In the genomic region with DNA sequence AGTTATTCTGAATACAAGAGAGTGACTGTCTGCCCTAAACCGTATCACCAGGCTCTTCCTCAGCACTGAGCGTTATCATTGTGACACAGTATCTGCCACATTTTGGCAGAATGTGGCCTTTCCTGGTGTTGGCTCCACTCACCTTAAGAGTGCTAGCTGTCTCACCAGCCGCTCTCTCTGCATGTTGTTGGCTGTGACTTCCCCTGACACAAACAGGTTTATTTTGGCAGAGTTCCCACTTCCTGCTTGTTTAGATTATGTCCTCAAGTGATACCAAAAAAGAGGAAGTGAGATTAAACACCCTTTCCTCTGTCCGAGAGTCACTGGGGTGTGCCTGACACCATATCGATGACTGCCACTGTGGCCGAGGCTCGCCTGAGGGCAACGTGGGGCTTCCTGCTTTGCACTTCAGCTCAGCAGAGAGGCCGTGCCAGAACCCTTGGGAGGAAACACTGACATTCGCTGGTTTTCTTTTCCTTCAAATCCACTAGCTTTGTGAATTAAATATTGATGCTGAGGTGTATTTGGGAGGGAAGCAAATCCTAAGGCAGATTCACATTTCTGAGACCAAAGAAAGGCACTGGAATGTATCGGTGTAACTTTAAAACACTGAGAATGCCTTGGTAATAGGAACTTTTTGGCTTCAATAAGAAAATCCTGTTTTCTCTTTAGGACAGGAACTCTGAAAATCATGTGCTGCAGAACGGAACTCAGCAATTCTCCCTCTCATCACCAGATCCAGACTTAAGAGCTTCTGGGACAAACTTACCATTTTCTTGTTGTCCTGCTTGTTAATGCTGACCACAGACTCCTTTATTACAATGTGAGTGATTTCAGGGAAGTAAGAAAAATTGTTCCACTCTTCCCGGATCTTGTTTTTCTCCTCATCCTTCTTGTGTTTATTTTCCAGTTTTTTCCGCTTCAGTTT, we compare ENCODE assay signal across 9 cellular contexts.
A peak's percentile ranks its signal among the peaks of the same experiment; 100 is the strongest.
DNase-seq lines count a peak whose midpoint lies in the region; ATAC-seq, FAIRE-seq and TF ChIP-seq lines count a peak whose summit lies in the region.
"Had no signal": no experiment of that assay in that cellular context is flagged by ENCODE, and none has a peak within 500 bp of the region (broad histone marks: within the 10 kb centered on the region; RNA-seq: fewer than 3 reads in every experiment).

No MANE protein-coding gene starts in this region.

- peaks cover 0 to 39% (median 5%) of the 10 kb centered on the region in 3 donors for H3K36me3 ChIP-seq in pancreas
- H3K36me3 ChIP-seq in Caco-2 (ENCODE audit: control insufficient read depth, insufficient read depth, low read length) = no peaks in the 10 kb centered on the region; the same call in 1 of the 2 replicates

- peaks cover 0 to 4% (median 0%) of the 10 kb centered on the region in 3 donors for H3K4me1 ChIP-seq in pancreas
- H3K4me1 ChIP-seq in Caco-2 = no peaks in the 10 kb centered on the region

- ATAC-seq in CD4-positive, alpha-beta T cell (ENCODE audit: poor library complexity) = peak; percentile 76
- ATAC-seq in GM19452 (IDR thresholded peaks at IDR 0.05; ENCODE audit: unreplicated experiment) = peak; percentile 100
- ATAC-seq in HG03460 (IDR thresholded peaks at IDR 0.05; ENCODE audit: unreplicated experiment) = peak; percentile 100
- ATAC-seq in pancreas = peak in 3 of 4 donors; percentile 77 to 82 (median 78)

- H3K27ac ChIP-seq in CD4-positive, alpha-beta T cell (ENCODE audit: low read depth, low read length) = no peak overlapping the region
- peak overlapping the region in 2 of 4 donors; percentile 36 to 51 for H3K27ac ChIP-seq in pancreas

- peak overlapping the region; percentile 0 for H3K4me3 Mint-ChIP-seq in CD4-positive, alpha-beta T cell
- H3K4me3 Mint-ChIP-seq in Caco-2 (ENCODE audit: unreplicated experiment) = no peak overlapping the region
- H3K4me3 Mint-ChIP-seq: brain had no signal

- no peaks in the 10 kb centered on the region for H3K27me3 ChIP-seq in CD4-positive, alpha-beta T cell (ENCODE audit: control insufficient read depth, insufficient read depth, low read length)
- H3K27me3 ChIP-seq in pancreas = no peaks in the 10 kb centered on the region
- no peaks in the 10 kb centered on the region for H3K27me3 ChIP-seq in Caco-2 (replicated peaks; ENCODE audit: control insufficient read depth, insufficient read depth, low read length)

- no peaks in the 10 kb centered on the region for H3K9me3 ChIP-seq in CD4-positive, alpha-beta T cell (ENCODE audit: control insufficient read depth, low read length)
- H3K9me3 ChIP-seq in pancreas (no peaks in the 10 kb centered on the region), Caco-2 (no peaks in the 10 kb centered on the region)

- H3K27ac Mint-ChIP-seq in CD4-positive, alpha-beta T cell = peak overlapping the region; percentile 68
- no peak overlapping the region for H3K27ac Mint-ChIP-seq in Caco-2 (ENCODE audit: unreplicated experiment)

- no peak overlapping the region for H3K4me3 ChIP-seq in pancreas
- H3K4me3 ChIP-seq in Caco-2 (ENCODE audit: low read depth, low read length) = no peak overlapping the region

- peaks cover 96% of the 10 kb centered on the region for H3K36me3 Mint-ChIP-seq in CD4-positive, alpha-beta T cell (ENCODE audit: low read depth)
- H3K36me3 Mint-ChIP-seq in Caco-2 (ENCODE audit: insufficient read depth, unreplicated experiment) = peaks cover 14% of the 10 kb centered on the region

- FAIRE-seq in pancreas (lab: Jason Lieb, UNC) = no peak

- intact Hi-C loops in CD4-positive, alpha-beta T cell (cut with DNase I, micrococcal nuclease) = loop anchor here in 1 of 2 experiments (5.0 kb wide), 1 partner anchor 213 kb away; no protein-coding TSS in a partner anchor
- intact Hi-C loops in pancreas (cut with DNase I) (no loop called here), Caco-2 (cut with micrococcal nuclease; ENCODE audit: unreplicated experiment) (no loop called here)

- H3K27me3 Mint-ChIP-seq in CD4-positive, alpha-beta T cell = no peaks in the 10 kb centered on the region
- no peaks in the 10 kb centered on the region for H3K27me3 Mint-ChIP-seq in Caco-2 (ENCODE audit: insufficient read depth, unreplicated experiment)

- DNase-seq in CD4-positive, alpha-beta T cell = peak in 9 of 10 experiments; percentile 11 to 41 (median 27)
- DNase-seq in T-helper 22 cell (ENCODE audit: low read depth) (peak; percentile 12), dermis blood vessel endothelial cell (peak; percentile 88), pancreas (peak in 2 of 6 donors; percentile 41 to 59), NCI-H1436 treated with DMSO at 0.1 percent for 48 hours (lab: John Stamatoyannopoulos, UW) (no peak), Caco-2 (no peak)

- no TSS peak for BruUV-seq in Caco-2 (replicated peaks; lab: Mats Ljungman, UMichigan)

- no peak for TF ChIP-seq CTCF in CD4-positive, alpha-beta T cell (IDR thresholded peaks at IDR 0.05)
- TF ChIP-seq CTCF in pancreas (IDR thresholded peaks at IDR 0.05) (no peak), Caco-2 (IDR thresholded peaks at IDR 0.05; ENCODE audit: insufficient read depth in 1 of 2, low read depth in 1 of 2, low read length in 1 of 2, severe bottlenecking in 1 of 2, unreplicated experiment in 1 of 2) (no peak)

- H3K4me1 Mint-ChIP-seq in CD4-positive, alpha-beta T cell (ENCODE audit: low read depth) = peaks cover 56% of the 10 kb centered on the region
- H3K4me1 Mint-ChIP-seq in Caco-2 (ENCODE audit: low read depth, unreplicated experiment) = peaks cover 7% of the 10 kb centered on the region
- H3K4me1 Mint-ChIP-seq: brain had no signal

- H3K9me3 Mint-ChIP-seq in CD4-positive, alpha-beta T cell = no peaks in the 10 kb centered on the region
- H3K9me3 Mint-ChIP-seq in Caco-2 (ENCODE audit: unreplicated experiment) = no peaks in the 10 kb centered on the region
- H3K9me3 Mint-ChIP-seq: brain had no signal

- WGBS in pancreas, 2 donors = 79 to 82% methylated on average over 14 of the region's 14 CpGs

- CTCF ChIA-PET in CD4-positive, alpha-beta T cell (lab: Charles Lee) = interaction anchor here (1.5 kb wide), 1 partner anchor 9 kb away, joined by 3 read pairs; no protein-coding TSS in a partner anchor
- CTCF ChIA-PET in Caco-2 (lab: Charles Lee) = no interaction called here

- POLR2A ChIA-PET in CD4-positive, alpha-beta T cell (lab: Charles Lee) = interaction anchor here (0.9 to 2.0 kb wide), 4 partner anchors 9 to 102 kb away, joined by 3 to 13 read pairs (median 6); partner anchors contain the start of gene JAK1
- POLR2A ChIA-PET in Caco-2 (lab: Charles Lee) = no interaction called here

Comparison
In these comparisons a context has a peak if more than half of its experiments do, and no peak if none do; other contexts are left out.
1. DNase-seq: peak in CD4-positive, alpha-beta T cell (9 of 10), T-helper 22 cell (single experiment) and dermis blood vessel endothelial cell (single experiment); none in NCI-H1436 treated with DMSO at 0.1 percent for 48 hours (single experiment) and Caco-2 (0 of 2).
2. Peak in every context shown above with its lines, with median percentiles within 50 percentile points of each other: ATAC-seq.